1 cellular context compared by ENCODE assay signal in the genomic region with DNA sequence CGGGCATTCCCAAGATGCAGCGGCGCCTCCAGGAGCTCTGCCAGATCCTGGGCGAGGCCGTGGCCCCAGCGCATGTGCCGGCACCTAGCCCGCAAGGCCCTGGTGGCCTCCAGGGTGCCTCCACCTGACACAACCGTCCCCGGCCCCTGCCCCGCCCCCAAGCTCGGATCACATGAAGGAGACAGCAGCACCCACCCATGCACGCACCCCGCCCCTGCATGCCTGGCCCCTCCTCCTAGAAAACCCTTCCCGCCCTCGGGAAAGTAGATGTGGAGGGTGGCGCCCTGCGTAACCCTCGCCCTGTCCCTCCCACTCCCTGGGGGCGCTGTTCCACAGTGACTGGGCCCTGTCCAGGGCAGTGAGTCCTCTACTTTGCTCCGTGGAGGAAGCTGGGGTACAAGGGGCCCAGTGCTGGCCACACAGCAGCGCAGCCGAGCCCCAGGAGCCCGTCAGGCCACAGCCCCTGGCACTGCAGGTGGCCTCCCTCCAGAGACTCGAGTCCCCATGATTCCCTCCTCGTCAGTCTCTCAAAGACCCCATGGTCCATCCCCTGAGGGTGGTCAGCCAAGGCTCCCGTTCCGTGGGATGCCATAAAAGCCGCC.
TF ChIP-seq lines count a peak whose summit lies in the region.
"Not testable (repeated sequence)": the region's sequence is repeated elsewhere in the genome, so short reads cannot be mapped to it uniquely, and the experiment has no call there.

No MANE protein-coding gene starts in this region.

TF ChIP-seq in K562, 482 proteins besides CTCF, POLR2A, EP300 and RAD21 (continues in another document):
- TF ChIP-seq GATAD2B (IDR thresholded peaks at IDR 0.05; ENCODE audit: borderline replicate concordance), result 0 out of 2 replicates have a peak, but pooled peaks have one; percentile 42
- TF ChIP-seq, protein P1, sequence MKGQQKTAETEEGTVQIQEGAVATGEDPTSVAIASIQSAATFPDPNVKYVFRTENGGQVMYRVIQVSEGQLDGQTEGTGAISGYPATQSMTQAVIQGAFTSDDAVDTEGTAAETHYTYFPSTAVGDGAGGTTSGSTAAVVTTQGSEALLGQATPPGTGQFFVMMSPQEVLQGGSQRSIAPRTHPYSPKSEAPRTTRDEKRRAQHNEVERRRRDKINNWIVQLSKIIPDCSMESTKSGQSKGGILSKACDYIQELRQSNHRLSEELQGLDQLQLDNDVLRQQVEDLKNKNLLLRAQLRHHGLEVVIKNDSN (CRISPR knock-in tag; IDR thresholded peaks at IDR 0.05), result 0 out of 2 replicates have a peak, but pooled peaks have one; percentile 35
- TF ChIP-seq PHF8 (IDR thresholded peaks at IDR 0.05; ENCODE audit: borderline replicate concordance, low read length), result peak; percentile 58; the same call in 1 of the 2 replicates
- peak; percentile 87 for TF ChIP-seq POLR2G (IDR thresholded peaks at IDR 0.05; ENCODE audit: low read depth, low read length)
- 0 out of 2 replicates have a peak, but pooled peaks have one; percentile 18 for TF ChIP-seq NFIC (IDR thresholded peaks at IDR 0.05)
- TF ChIP-seq NONO (IDR thresholded peaks at IDR 0.05; ENCODE audit: low read depth in 2 of 2, low read length in 1 of 2), result 0 out of 4 replicates have a peak, but pooled peaks of 1 of the 2 experiments have one; percentile 23
- peak; percentile 63; the same call in 1 of the 2 replicates for TF ChIP-seq SP1 (CRISPR knock-in tag; IDR thresholded peaks at IDR 0.05)
- peak; percentile 66 for TF ChIP-seq CREM (IDR thresholded peaks at IDR 0.05; ENCODE audit: low read depth)
- peak; percentile 28 for TF ChIP-seq C11orf30 (IDR thresholded peaks at IDR 0.05; ENCODE audit: low read depth)
- TF ChIP-seq, protein P2, sequence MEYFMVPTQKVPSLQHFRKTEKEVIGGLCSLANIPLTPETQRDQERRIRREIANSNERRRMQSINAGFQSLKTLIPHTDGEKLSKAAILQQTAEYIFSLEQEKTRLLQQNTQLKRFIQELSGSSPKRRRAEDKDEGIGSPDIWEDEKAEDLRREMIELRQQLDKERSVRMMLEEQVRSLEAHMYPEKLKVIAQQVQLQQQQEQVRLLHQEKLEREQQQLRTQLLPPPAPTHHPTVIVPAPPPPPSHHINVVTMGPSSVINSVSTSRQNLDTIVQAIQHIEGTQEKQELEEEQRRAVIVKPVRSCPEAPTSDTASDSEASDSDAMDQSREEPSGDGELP (CRISPR knock-in tag; IDR thresholded peaks at IDR 0.05; ENCODE audit: borderline replicate concordance), result peak; percentile 68; the same call in 1 of the 2 replicates
- 0 out of 2 replicates have a peak, but pooled peaks have one; percentile 15 for TF ChIP-seq CC2D1A (IDR thresholded peaks at IDR 0.05)
- TF ChIP-seq, protein P3, sequence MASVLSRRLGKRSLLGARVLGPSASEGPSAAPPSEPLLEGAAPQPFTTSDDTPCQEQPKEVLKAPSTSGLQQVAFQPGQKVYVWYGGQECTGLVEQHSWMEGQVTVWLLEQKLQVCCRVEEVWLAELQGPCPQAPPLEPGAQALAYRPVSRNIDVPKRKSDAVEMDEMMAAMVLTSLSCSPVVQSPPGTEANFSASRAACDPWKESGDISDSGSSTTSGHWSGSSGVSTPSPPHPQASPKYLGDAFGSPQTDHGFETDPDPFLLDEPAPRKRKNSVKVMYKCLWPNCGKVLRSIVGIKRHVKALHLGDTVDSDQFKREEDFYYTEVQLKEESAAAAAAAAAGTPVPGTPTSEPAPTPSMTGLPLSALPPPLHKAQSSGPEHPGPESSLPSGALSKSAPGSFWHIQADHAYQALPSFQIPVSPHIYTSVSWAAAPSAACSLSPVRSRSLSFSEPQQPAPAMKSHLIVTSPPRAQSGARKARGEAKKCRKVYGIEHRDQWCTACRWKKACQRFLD (CRISPR knock-in tag; IDR thresholded peaks at IDR 0.05), result 0 out of 2 replicates have a peak, but pooled peaks have one; percentile 61
- TF ChIP-seq ZFX (CRISPR knock-in tag; IDR thresholded peaks at IDR 0.05), result peak; percentile 81
- peak in 1 of 2 experiments; percentile 20; a peak in 1 of 4 replicates for TF ChIP-seq RCOR1 (IDR thresholded peaks at IDR 0.05; ENCODE audit: borderline replicate concordance in 1 of 2, low read depth in 2 of 2, low read length in 2 of 2)
- 0 out of 2 replicates have a peak, but pooled peaks have one; percentile 17 for TF ChIP-seq ATF7 (IDR thresholded peaks at IDR 0.05)
- TF ChIP-seq FOXM1 (IDR thresholded peaks at IDR 0.05; ENCODE audit: low read depth); JUND (tag; IDR thresholded peaks at IDR 0.05; ENCODE audit: borderline replicate concordance, low read depth, low read length); MYC (CRISPR knock-in tag; IDR thresholded peaks at IDR 0.05; ENCODE audit: borderline replicate concordance, low read depth); ATF1 (CRISPR knock-in tag; IDR thresholded peaks at IDR 0.05): not testable (repeated sequence)
- 0 out of 2 replicates have a peak, but pooled peaks have one; percentile 65 for TF ChIP-seq FOXM1 (CRISPR knock-in tag; IDR thresholded peaks at IDR 0.05; ENCODE audit: low read depth)
- 0 out of 2 replicates have a peak, but pooled peaks have one; percentile 37 for TF ChIP-seq POLR2AphosphoS5 (IDR thresholded peaks at IDR 0.05; ENCODE audit: control insufficient read depth, insufficient read depth, low read depth, low read length)
- 0 out of 2 replicates have a peak, but pooled peaks have one; percentile 15 for TF ChIP-seq L3MBTL2 (IDR thresholded peaks at IDR 0.05)
- TF ChIP-seq SMARCA4 (IDR thresholded peaks at IDR 0.05), result peak; percentile 61
- TF ChIP-seq NFRKB (IDR thresholded peaks at IDR 0.05; ENCODE audit: low read depth), result peak; percentile 44; the same call in 1 of the 2 replicates
- TF ChIP-seq, protein P4, sequence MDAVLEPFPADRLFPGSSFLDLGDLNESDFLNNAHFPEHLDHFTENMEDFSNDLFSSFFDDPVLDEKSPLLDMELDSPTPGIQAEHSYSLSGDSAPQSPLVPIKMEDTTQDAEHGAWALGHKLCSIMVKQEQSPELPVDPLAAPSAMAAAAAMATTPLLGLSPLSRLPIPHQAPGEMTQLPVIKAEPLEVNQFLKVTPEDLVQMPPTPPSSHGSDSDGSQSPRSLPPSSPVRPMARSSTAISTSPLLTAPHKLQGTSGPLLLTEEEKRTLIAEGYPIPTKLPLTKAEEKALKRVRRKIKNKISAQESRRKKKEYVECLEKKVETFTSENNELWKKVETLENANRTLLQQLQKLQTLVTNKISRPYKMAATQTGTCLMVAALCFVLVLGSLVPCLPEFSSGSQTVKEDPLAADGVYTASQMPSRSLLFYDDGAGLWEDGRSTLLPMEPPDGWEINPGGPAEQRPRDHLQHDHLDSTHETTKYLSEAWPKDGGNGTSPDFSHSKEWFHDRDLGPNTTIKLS (IDR thresholded peaks at IDR 0.05; ENCODE audit: borderline replicate concordance, low read depth), result peak; percentile 24; the same call in 1 of the 2 replicates
- peak; percentile 48 to 84; a peak in 2 of 4 replicates for TF ChIP-seq MAZ (CRISPR knock-in tag; conservative IDR thresholded peaks at IDR 0.05 in 1 of 2, IDR thresholded peaks at IDR 0.05 in 1 of 2)
- TF ChIP-seq, protein P5, sequence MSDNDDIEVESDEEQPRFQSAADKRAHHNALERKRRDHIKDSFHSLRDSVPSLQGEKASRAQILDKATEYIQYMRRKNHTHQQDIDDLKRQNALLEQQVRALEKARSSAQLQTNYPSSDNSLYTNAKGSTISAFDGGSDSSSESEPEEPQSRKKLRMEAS (CRISPR knock-in tag; IDR thresholded peaks at IDR 0.05), result peak; percentile 82
- peak; percentile 57; the same call in 1 of the 2 replicates for TF ChIP-seq SIN3B (IDR thresholded peaks at IDR 0.05; ENCODE audit: low read depth)
- TF ChIP-seq, protein P6, sequence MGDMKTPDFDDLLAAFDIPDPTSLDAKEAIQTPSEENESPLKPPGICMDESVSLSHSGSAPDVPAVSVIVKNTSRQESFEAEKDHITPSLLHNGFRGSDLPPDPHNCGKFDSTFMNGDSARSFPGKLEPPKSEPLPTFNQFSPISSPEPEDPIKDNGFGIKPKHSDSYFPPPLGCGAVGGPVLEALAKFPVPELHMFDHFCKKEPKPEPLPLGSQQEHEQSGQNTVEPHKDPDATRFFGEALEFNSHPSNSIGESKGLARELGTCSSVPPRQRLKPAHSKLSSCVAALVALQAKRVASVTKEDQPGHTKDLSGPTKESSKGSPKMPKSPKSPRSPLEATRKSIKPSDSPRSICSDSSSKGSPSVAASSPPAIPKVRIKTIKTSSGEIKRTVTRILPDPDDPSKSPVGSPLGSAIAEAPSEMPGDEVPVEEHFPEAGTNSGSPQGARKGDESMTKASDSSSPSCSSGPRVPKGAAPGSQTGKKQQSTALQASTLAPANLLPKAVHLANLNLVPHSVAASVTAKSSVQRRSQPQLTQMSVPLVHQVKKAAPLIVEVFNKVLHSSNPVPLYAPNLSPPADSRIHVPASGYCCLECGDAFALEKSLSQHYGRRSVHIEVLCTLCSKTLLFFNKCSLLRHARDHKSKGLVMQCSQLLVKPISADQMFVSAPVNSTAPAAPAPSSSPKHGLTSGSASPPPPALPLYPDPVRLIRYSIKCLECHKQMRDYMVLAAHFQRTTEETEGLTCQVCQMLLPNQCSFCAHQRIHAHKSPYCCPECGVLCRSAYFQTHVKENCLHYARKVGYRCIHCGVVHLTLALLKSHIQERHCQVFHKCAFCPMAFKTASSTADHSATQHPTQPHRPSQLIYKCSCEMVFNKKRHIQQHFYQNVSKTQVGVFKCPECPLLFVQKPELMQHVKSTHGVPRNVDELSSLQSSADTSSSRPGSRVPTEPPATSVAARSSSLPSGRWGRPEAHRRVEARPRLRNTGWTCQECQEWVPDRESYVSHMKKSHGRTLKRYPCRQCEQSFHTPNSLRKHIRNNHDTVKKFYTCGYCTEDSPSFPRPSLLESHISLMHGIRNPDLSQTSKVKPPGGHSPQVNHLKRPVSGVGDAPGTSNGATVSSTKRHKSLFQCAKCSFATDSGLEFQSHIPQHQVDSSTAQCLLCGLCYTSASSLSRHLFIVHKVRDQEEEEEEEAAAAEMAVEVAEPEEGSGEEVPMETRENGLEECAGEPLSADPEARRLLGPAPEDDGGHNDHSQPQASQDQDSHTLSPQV (IDR thresholded peaks at IDR 0.05), result 0 out of 2 replicates have a peak, but pooled peaks have one; percentile 20
- 0 out of 2 replicates have a peak, but pooled peaks have one; percentile 22 for TF ChIP-seq GABPA (tag; conservative IDR thresholded peaks at IDR 0.05; ENCODE audit: low read depth)
- TF ChIP-seq, protein P7, sequence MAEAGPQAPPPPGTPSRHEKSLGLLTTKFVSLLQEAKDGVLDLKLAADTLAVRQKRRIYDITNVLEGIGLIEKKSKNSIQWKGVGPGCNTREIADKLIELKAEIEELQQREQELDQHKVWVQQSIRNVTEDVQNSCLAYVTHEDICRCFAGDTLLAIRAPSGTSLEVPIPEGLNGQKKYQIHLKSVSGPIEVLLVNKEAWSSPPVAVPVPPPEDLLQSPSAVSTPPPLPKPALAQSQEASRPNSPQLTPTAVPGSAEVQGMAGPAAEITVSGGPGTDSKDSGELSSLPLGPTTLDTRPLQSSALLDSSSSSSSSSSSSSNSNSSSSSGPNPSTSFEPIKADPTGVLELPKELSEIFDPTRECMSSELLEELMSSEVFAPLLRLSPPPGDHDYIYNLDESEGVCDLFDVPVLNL (CRISPR knock-in tag; IDR thresholded peaks at IDR 0.05; ENCODE audit: low read depth), result 0 out of 2 replicates have a peak, but pooled peaks have one; percentile 60
- TF ChIP-seq, protein P8, sequence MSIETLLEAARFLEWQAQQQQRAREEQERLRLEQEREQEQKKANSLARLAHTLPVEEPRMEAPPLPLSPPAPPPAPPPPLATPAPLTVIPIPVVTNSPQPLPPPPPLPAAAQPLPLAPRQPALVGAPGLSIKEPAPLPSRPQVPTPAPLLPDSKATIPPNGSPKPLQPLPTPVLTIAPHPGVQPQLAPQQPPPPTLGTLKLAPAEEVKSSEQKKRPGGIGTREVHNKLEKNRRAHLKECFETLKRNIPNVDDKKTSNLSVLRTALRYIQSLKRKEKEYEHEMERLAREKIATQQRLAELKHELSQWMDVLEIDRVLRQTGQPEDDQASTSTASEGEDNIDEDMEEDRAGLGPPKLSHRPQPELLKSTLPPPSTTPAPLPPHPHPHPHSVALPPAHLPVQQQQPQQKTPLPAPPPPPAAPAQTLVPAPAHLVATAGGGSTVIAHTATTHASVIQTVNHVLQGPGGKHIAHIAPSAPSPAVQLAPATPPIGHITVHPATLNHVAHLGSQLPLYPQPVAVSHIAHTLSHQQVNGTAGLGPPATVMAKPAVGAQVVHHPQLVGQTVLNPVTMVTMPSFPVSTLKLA (conservative IDR thresholded peaks at IDR 0.05), result peak; percentile 20 to 52; a peak in 1 of 4 replicates
- TF ChIP-seq BHLHE40 (IDR thresholded peaks at IDR 0.05; ENCODE audit: low read length), result 0 out of 2 replicates have a peak, but pooled peaks have one; percentile 26
- TF ChIP-seq CXXC5 (CRISPR knock-in tag; IDR thresholded peaks at IDR 0.05), result peak; percentile 57
- TF ChIP-seq, protein P9, sequence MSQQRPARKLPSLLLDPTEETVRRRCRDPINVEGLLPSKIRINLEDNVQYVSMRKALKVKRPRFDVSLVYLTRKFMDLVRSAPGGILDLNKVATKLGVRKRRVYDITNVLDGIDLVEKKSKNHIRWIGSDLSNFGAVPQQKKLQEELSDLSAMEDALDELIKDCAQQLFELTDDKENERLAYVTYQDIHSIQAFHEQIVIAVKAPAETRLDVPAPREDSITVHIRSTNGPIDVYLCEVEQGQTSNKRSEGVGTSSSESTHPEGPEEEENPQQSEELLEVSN (IDR thresholded peaks at IDR 0.05; ENCODE audit: borderline replicate concordance in 1 of 2, extremely low read depth in 1 of 2, insufficient read depth in 1 of 2, insufficient read length in 1 of 2, low read depth in 1 of 2, low read length in 1 of 2, poor library complexity in 1 of 2, severe bottlenecking in 1 of 2), result peak in 1 of 2 experiments; percentile 58
- peak; percentile 19; the same call in 1 of the 2 replicates for TF ChIP-seq JUND (IDR thresholded peaks at IDR 0.05; ENCODE audit: borderline replicate concordance, low read depth, low read length)
- peak; percentile 40; the same call in 1 of the 2 replicates for TF ChIP-seq HCFC1 (IDR thresholded peaks at IDR 0.05; ENCODE audit: low read depth, low read length)
- peak; percentile 67 for TF ChIP-seq POLR2B (IDR thresholded peaks at IDR 0.05; ENCODE audit: low read depth, partially characterized antibody)
- peak; percentile 53; the same call in 1 of the 2 replicates for TF ChIP-seq MTA3 (IDR thresholded peaks at IDR 0.05; ENCODE audit: borderline replicate concordance)
- TF ChIP-seq MYC (IDR thresholded peaks at IDR 0.05; ENCODE audit: low read depth, low read length), result peak; percentile 31; the same call in 1 of the 2 replicates
- peak; percentile 70 for TF ChIP-seq KDM5B (IDR thresholded peaks at IDR 0.05; ENCODE audit: insufficient replicate concordance, low read depth, low read length)
- TF ChIP-seq SAFB (IDR thresholded peaks at IDR 0.05; ENCODE audit: borderline replicate concordance, low read depth, low read length), result peak; percentile 61; the same call in 1 of the 2 replicates
- TF ChIP-seq NRF1 (conservative IDR thresholded peaks at IDR 0.05 in 1 of 2, IDR thresholded peaks at IDR 0.05 in 1 of 2), result peak; percentile 59 to 68
- TF ChIP-seq ZNF57 (CRISPR knock-in tag; IDR thresholded peaks at IDR 0.05), result peak; percentile 80; the same call in 1 of the 2 replicates
- peak; percentile 80 for TF ChIP-seq SUPT5H (IDR thresholded peaks at IDR 0.05)
- TF ChIP-seq ATF1 (tag; IDR thresholded peaks at IDR 0.05), result peak; percentile 34
